Comparison of ENCODE assay signal across 14 cellular contexts in genomic region chr6:42177514-42178364, GRCh38. TPM values are rescaled to one million over a fixed set of nuclear protein-coding genes. Genes with fewer than 3 reads are reported as not detected.
A peak's percentile ranks its signal among the peaks of the same experiment; 100 is the strongest.
DNase-seq lines count a peak whose midpoint lies in the region; ATAC-seq and TF ChIP-seq lines count a peak whose summit lies in the region.
"Had no signal": no experiment of that assay in that cellular context is flagged by ENCODE, and none has a peak within 500 bp of the region (broad histone marks: within the 10 kb centered on the region; RNA-seq: fewer than 3 reads in every experiment).

No MANE protein-coding gene starts in this region.

- H3K36me3 Mint-ChIP-seq in stimulated activated naive B cell treated with anti-CD40 and anti-IgM and Interleukin-4, amounts not matched to agents 10 μg/mL and 1 μg/mL and 100 μg/mL, for 72 hours: peaks cover 0 to under 1% of the 10 kb centered on the region in 2 donors

- peak overlapping the region; percentile 19 for H3K4me3 ChIP-seq in astrocyte of the cerebellum (ENCODE audit: low read depth, low read length)

- in situ Hi-C loops in astrocyte of the cerebellum (cut with HindIII; ENCODE audit: low sequenced_read_pairs) (no loop called here), G401 (cut with HindIII; ENCODE audit: low sequenced_read_pairs) (no loop called here)

- H3K9me3 Mint-ChIP-seq in stimulated activated naive B cell treated with anti-CD40 and anti-IgM and Interleukin-4, amounts not matched to agents 10 μg/mL and 1 μg/mL and 100 μg/mL, for 72 hours: no peaks in the 10 kb centered on the region
- H3K9me3 Mint-ChIP-seq: stimulated activated naive CD8-positive, alpha-beta T cell treated with anti-CD3 and anti-CD28 coated beads, Interleukin-15, amount 100 ng/mL, for 72 hours had no signal

- H3K4me1 Mint-ChIP-seq in stimulated activated naive B cell treated with anti-CD40 and anti-IgM and Interleukin-4, amounts not matched to agents 10 μg/mL and 1 μg/mL and 100 μg/mL, for 72 hours: peaks cover 8 to 28% of the 10 kb centered on the region in 2 donors

- no peak for TF ChIP-seq CTCF in astrocyte of the cerebellum (IDR thresholded peaks at IDR 0.05; ENCODE audit: low read depth, low read length, missing control alignments)

- peak overlapping the region; percentile 58 to 63 for H3K4me3 Mint-ChIP-seq in stimulated activated naive B cell treated with anti-CD40 and anti-IgM and Interleukin-4, amounts not matched to agents 10 μg/mL and 1 μg/mL and 100 μg/mL, for 72 hours

- peaks cover 13 to 26% of the 10 kb centered on the region in 2 donors for H3K27me3 Mint-ChIP-seq in stimulated activated naive B cell treated with anti-CD40 and anti-IgM and Interleukin-4, amounts not matched to agents 10 μg/mL and 1 μg/mL and 100 μg/mL, for 72 hours

- ATAC-seq in stimulated activated naive B cell treated with anti-CD40 and anti-IgM and Interleukin-4, amounts not matched to agents 10 μg/mL and 1 μg/mL and 100 μg/mL, for 72 hours (replicated peaks): peak; percentile 35 to 45
- no peak for ATAC-seq in HG03469 (IDR thresholded peaks at IDR 0.05; ENCODE audit: unreplicated experiment)
- no peak for ATAC-seq in GM18519 (IDR thresholded peaks at IDR 0.05; ENCODE audit: low FRiP score, unreplicated experiment)
- ATAC-seq: HepG2; Panc1; stimulated activated naive CD8-positive, alpha-beta T cell treated with anti-CD3 and anti-CD28 coated beads, Interleukin-15, amount 100 ng/mL, for 72 hours had no signal

- DNase-seq in activated gamma-delta T cell treated with Interleukin-2 at 50 U/mL for 16 hours (peak; percentile 7), activated gamma-delta T cell (lab: John Stamatoyannopoulos, UW) (no peak), astrocyte of the cerebellum (ENCODE audit: low read depth) (no peak), islet precursor cell (peak; percentile 75), G401 (ENCODE audit: low spot score) (no peak)
- DNase-seq in stimulated activated naive B cell treated with anti-CD40 and anti-IgM and Interleukin-4, amounts not matched to agents 10 μg/mL and 1 μg/mL and 100 μg/mL, for 72 hours: no peak
- DNase-seq: effector CD4-positive, alpha-beta T cell; NCI-H187; T1000 had no signal

- no peak overlapping the region for H3K27ac Mint-ChIP-seq in stimulated activated naive B cell treated with anti-CD40 and anti-IgM and Interleukin-4, amounts not matched to agents 10 μg/mL and 1 μg/mL and 100 μg/mL, for 72 hours

RNA-seq across cellular contexts. Expression of gene GUCA1A, which starts 4.6 kb away (rescaled TPM):
- not detected in 2 replicates for total RNA-seq in G401 (2014; rRNA removed; shearing (Covaris generic))
- total RNA-seq: HepG2 had no signal

RNA-seq across cellular contexts. Expression of gene GUCA1B, which starts 17.0 kb away (rescaled TPM):
- total RNA-seq in G401 (2014; rRNA removed; shearing (Covaris generic)): not detected in 2 replicates

RNA-seq across cellular contexts. Expression of gene C6orf132, which starts 35.3 kb away (rescaled TPM):
- total RNA-seq in G401 (2014; rRNA removed; shearing (Covaris generic)): 0.18 TPM in 1 of 2 replicates, not detected in the other

RNA-seq across cellular contexts. Expression of gene MRPS10, which starts 39.9 kb away (rescaled TPM):
- total RNA-seq in G401 (2014; rRNA removed; shearing (Covaris generic)): 50.7 and 57.7 TPM in 2 replicates

Comparison
In these comparisons a context has a peak if more than half of its experiments do, and no peak if none do; other contexts are left out.
1. DNase-seq: peak in activated gamma-delta T cell treated with Interleukin-2 at 50 U/mL for 16 hours (single experiment) and islet precursor cell (single experiment); none in activated gamma-delta T cell (single experiment), astrocyte of the cerebellum (single experiment), stimulated activated naive B cell treated with anti-CD40 and anti-IgM and Interleukin-4, amounts not matched to agents 10 μg/mL and 1 μg/mL and 100 μg/mL, for 72 hours (single experiment) and G401 (single experiment).
2. ATAC-seq: peak in stimulated activated naive B cell treated with anti-CD40 and anti-IgM and Interleukin-4, amounts not matched to agents 10 μg/mL and 1 μg/mL and 100 μg/mL, for 72 hours (2 of 2); none in HG03469 (single experiment) and GM18519 (single experiment).